In the genomic region with DNA sequence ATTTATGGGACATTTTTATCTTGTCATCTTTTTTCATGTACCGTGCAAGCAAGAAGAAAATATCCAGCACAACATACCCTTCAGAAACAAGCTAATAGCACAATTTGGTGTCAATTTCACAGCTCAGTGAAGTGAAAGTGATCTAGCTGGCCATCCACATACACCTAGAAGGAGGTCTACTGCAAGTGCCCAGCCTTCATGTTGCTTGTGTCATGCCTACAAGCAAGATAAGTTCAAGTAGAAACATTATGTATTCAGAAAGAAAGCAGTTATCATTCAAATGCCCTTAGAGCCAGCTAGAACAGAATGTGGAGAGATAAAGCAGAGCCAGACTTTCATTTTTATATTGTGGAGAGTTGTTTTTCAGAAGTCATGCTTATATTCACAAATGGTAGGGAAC, we compare ENCODE assay signal across 29 cellular contexts.
DNase-seq lines count a peak whose midpoint lies in the region; ATAC-seq and TF ChIP-seq lines count a peak whose summit lies in the region.
"Had no signal": no experiment of that assay in that cellular context is flagged by ENCODE, and none has a peak within 500 bp of the region (broad histone marks: within the 10 kb centered on the region; RNA-seq: fewer than 3 reads in every experiment).

No MANE protein-coding gene starts in this region.

- no peaks in the 10 kb centered on the region for H3K9me3 ChIP-seq in smooth muscle cell (replicated peaks; ENCODE audit: low read depth)
- H3K9me3 ChIP-seq: BLaER1 treated with 17β-estradiol and CSF1 and Interleukin-3, amounts not matched to agents 10 nM and 100 nM; right lobe of liver; transverse colon had no signal

- H4K20me1 ChIP-seq in smooth muscle cell (ENCODE audit: low read depth) = peaks cover 7% of the 10 kb centered on the region
- H4K20me1 ChIP-seq: BLaER1 treated with 17β-estradiol and CSF1 and Interleukin-3, amounts not matched to agents 10 nM and 100 nM had no signal

- no peak overlapping the region for H2AFZ ChIP-seq in smooth muscle cell (ENCODE audit: low read depth)

- no peak overlapping the region for H3K4me3 ChIP-seq in smooth muscle cell
- H3K4me3 ChIP-seq: BLaER1 treated with 17β-estradiol and CSF1 and Interleukin-3, amounts not matched to agents 10 nM and 100 nM; right lobe of liver; transverse colon had no signal

- H3K79me2 ChIP-seq in smooth muscle cell (ENCODE audit: low read depth) = no peaks in the 10 kb centered on the region

- H3K9me3 Mint-ChIP-seq in activated CD4-positive, alpha-beta T cell treated with anti-CD3 and anti-CD28 coated beads, Interleukin-2, amount 10 ng/mL, durations not matched to agents 7 days and 5 days = no peaks in the 10 kb centered on the region
- H3K9me3 Mint-ChIP-seq: activated CD4-positive, alpha-beta T cell treated with anti-CD3 and anti-CD28 coated beads, Interleukin-2, amount 10 ng/mL, durations not matched to agents 24 days and 14 days; endodermal cell had no signal

- no peak overlapping the region for H3K27ac Mint-ChIP-seq in activated CD4-positive, alpha-beta T cell treated with anti-CD3 and anti-CD28 coated beads, Interleukin-2, amount 10 ng/mL, durations not matched to agents 7 days and 5 days
- H3K27ac Mint-ChIP-seq: activated CD4-positive, alpha-beta T cell treated with anti-CD3 and anti-CD28 coated beads, Interleukin-2, amount 10 ng/mL, durations not matched to agents 24 days and 14 days; activated naive CD8-positive, alpha-beta T cell; endodermal cell had no signal

- POLR2A ChIA-PET in activated CD4-positive, alpha-beta T cell treated with anti-CD3 and anti-CD28 coated beads, Interleukin-2, amount 10 ng/mL, durations not matched to agents 7 days and 5 days (lab: Charles Lee) = no interaction called here

- WGBS in smooth muscle cell (ENCODE audit: low lambda C conversion rate) = 88% methylated on average over 1 of the region's 1 CpG

- peak; percentile 66 for ATAC-seq in left ventricle myocardium superior
- ATAC-seq: esophagus mucosa had no signal

- H3K4me1 Mint-ChIP-seq in activated CD4-positive, alpha-beta T cell treated with anti-CD3 and anti-CD28 coated beads, Interleukin-2, amount 10 ng/mL, durations not matched to agents 7 days and 5 days = no peaks in the 10 kb centered on the region
- H3K4me1 Mint-ChIP-seq: activated CD4-positive, alpha-beta T cell treated with anti-CD3 and anti-CD28 coated beads, Interleukin-2, amount 10 ng/mL, durations not matched to agents 24 days and 14 days had no signal

- H3K4me2 ChIP-seq in smooth muscle cell = peak overlapping the region; percentile 77
- H3K4me2 ChIP-seq: BLaER1 treated with 17β-estradiol and CSF1 and Interleukin-3, amounts not matched to agents 10 nM and 100 nM; KMS-11 had no signal

- H3K27ac ChIP-seq in smooth muscle cell (ENCODE audit: low read depth) = peak overlapping the region; percentile 67
- H3K27ac ChIP-seq: BLaER1 treated with 17β-estradiol and CSF1 and Interleukin-3, amounts not matched to agents 10 nM and 100 nM; KMS-11; right lobe of liver; transverse colon had no signal

- no peak overlapping the region for H3K9ac ChIP-seq in smooth muscle cell (ENCODE audit: low read depth)
- H3K9ac ChIP-seq: BLaER1 treated with 17β-estradiol and CSF1 and Interleukin-3, amounts not matched to agents 10 nM and 100 nM; KMS-11 had no signal

- peaks cover 9% of the 10 kb centered on the region for H3F3A ChIP-seq in smooth muscle cell (ENCODE audit: low read depth)

- peak; percentile 19 for DNase-seq in NCI-H69 (lab: John Stamatoyannopoulos, UW)
- DNase-seq in astrocyte of the hippocampus (ENCODE audit: low read depth, low spot score) = peak; percentile 13
- DNase-seq in left ventricle myocardium superior = no peak
- no peak for DNase-seq in smooth muscle cell (lab: John Stamatoyannopoulos, UW; ENCODE audit: unreplicated experiment)
- no peak for DNase-seq in medulla oblongata (ENCODE audit: extremely low spot score)
- no peak for DNase-seq in RPMI8226
- DNase-seq in activated CD4-positive, alpha-beta T cell treated with anti-CD3 and anti-CD28 coated beads, Interleukin-2, amount 10 ng/mL, durations not matched to agents 7 days and 5 days = no peak
- DNase-seq: activated CD4-positive, alpha-beta T cell treated with anti-CD3 and anti-CD28 coated beads, Interleukin-2, amount 10 ng/mL, durations not matched to agents 24 days and 14 days; activated effector memory CD4-positive, alpha-beta T cell treated with anti-CD3 and anti-CD28 coated beads, Interleukin-2, amount 50 U/mL, for 16 hours; anterior cingulate cortex; caudate nucleus; COR-L47; dermis blood vessel endothelial cell; endodermal cell; head of caudate nucleus; mesendoderm; NCI-H1436; NCI-H2081; NCI-H2227 treated with DMSO at 0.1 percent for 48 hours; NCI-H526; right lobe of liver; SHP77 treated with DMSO at 0.1 percent for 48 hours; stimulated activated CD4-positive, alpha-beta T cell treated with anti-CD3 and anti-CD28 coated beads, Interleukin-4, amount 100 ng/mL, for 24 hours; T1000; transverse colon had no signal

- no peaks in the 10 kb centered on the region for H3K27me3 Mint-ChIP-seq in activated CD4-positive, alpha-beta T cell treated with anti-CD3 and anti-CD28 coated beads, Interleukin-2, amount 10 ng/mL, durations not matched to agents 7 days and 5 days

- H3K4me3 Mint-ChIP-seq in activated CD4-positive, alpha-beta T cell treated with anti-CD3 and anti-CD28 coated beads, Interleukin-2, amount 10 ng/mL, durations not matched to agents 7 days and 5 days = no peak overlapping the region
- H3K4me3 Mint-ChIP-seq: activated CD4-positive, alpha-beta T cell treated with anti-CD3 and anti-CD28 coated beads, Interleukin-2, amount 10 ng/mL, durations not matched to agents 24 days and 14 days; activated naive CD8-positive, alpha-beta T cell; endodermal cell had no signal

- H3K27me3 ChIP-seq in smooth muscle cell (ENCODE audit: low read depth) = no peaks in the 10 kb centered on the region
- H3K27me3 ChIP-seq: right lobe of liver, transverse colon had no signal

- intact Hi-C loops in left ventricle myocardium superior (cut with micrococcal nuclease) = no loop called here

- no peaks in the 10 kb centered on the region for H3K36me3 ChIP-seq in smooth muscle cell (ENCODE audit: low read depth)
- H3K36me3 ChIP-seq: BLaER1 treated with 17β-estradiol and CSF1 and Interleukin-3, amounts not matched to agents 10 nM and 100 nM; right lobe of liver; transverse colon had no signal

- TF ChIP-seq CTCF in smooth muscle cell (IDR thresholded peaks at IDR 0.05; ENCODE audit: borderline replicate concordance, insufficient read depth, poor library complexity, severe bottlenecking) = no peak

- CTCF ChIA-PET in activated CD4-positive, alpha-beta T cell treated with anti-CD3 and anti-CD28 coated beads, Interleukin-2, amount 10 ng/mL, durations not matched to agents 7 days and 5 days (lab: Charles Lee) = interaction anchor here (1.2 kb wide), 1 partner anchor 8 kb away, joined by 4 read pairs; no protein-coding TSS in a partner anchor

- H3K4me1 ChIP-seq in smooth muscle cell (ENCODE audit: low read depth) = peaks cover 45% of the 10 kb centered on the region

- H3K36me3 Mint-ChIP-seq in activated CD4-positive, alpha-beta T cell treated with anti-CD3 and anti-CD28 coated beads, Interleukin-2, amount 10 ng/mL, durations not matched to agents 7 days and 5 days (ENCODE audit: low read depth) = no peaks in the 10 kb centered on the region
- H3K36me3 Mint-ChIP-seq: activated naive CD8-positive, alpha-beta T cell had no signal

Comparison
In these comparisons a context has a peak if more than half of its experiments do, and no peak if none do; other contexts are left out.
1. DNase-seq: peak in NCI-H69 (single experiment) and astrocyte of the hippocampus (single experiment); none in left ventricle myocardium superior (single experiment), smooth muscle cell (single experiment), medulla oblongata (single experiment), RPMI8226 (single experiment) and activated CD4-positive, alpha-beta T cell treated with anti-CD3 and anti-CD28 coated beads, Interleukin-2, amount 10 ng/mL, durations not matched to agents 7 days and 5 days (single experiment).